ENCODE assay signal across 11 cellular contexts in the genomic region with DNA sequence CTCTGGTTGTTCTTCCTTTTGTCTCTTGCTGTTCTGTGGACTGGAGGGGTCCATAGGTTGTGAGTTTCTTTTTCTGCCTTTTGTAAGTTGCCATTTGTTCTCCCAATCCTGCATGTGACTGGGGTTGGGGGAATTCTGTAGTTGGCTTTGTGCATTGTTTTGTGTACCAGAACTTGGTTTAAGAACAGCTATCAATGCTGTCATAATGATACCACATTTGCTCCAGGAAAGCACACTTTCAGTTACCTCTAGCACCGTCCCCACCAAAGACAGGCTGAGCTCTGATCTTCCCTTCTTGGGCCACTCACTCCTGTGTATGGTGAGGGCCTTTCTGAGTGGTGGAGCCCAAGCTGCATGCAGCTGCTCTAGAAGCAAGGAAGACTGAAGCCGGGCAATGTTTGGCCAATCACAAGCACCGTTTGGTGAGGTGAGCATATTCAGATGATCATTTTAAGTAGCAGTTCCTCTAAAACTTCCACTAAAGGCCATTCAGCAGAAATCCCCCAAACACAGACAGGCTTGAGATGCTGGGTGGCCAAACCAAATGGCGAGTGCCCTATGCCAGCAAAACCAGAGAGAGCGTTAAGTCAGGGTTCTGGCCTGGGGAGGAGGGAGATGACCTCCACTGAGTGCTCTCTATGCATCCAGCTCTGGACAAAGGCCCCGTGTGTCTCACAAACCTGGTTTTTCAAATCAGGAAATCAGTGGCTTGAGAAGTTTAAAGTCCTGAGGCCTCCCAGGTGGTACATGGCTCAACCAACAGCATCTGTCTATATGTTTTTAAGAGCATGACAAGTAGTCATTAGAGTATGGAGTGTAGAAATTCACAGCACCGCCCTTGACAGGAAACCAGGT.
A peak's percentile ranks its signal among the peaks of the same experiment; 100 is the strongest.
DNase-seq lines count a peak whose midpoint lies in the region; ATAC-seq and TF ChIP-seq lines count a peak whose summit lies in the region.
"Had no signal": no experiment of that assay in that cellular context is flagged by ENCODE, and none has a peak within 500 bp of the region (broad histone marks: within the 10 kb centered on the region; RNA-seq: fewer than 3 reads in every experiment).

No MANE protein-coding gene starts in this region.

- H3K9me3 Mint-ChIP-seq in activated CD4-positive, alpha-beta T cell treated with anti-CD3 and anti-CD28 coated beads, Interleukin-2, amount 10 ng/mL, durations not matched to agents 24 days and 14 days: no peaks in the 10 kb centered on the region
- H3K9me3 Mint-ChIP-seq in CD4-positive, alpha-beta T cell: no peaks in the 10 kb centered on the region

- peak; percentile 82 for ATAC-seq in HG02870 (IDR thresholded peaks at IDR 0.05; ENCODE audit: unreplicated experiment)
- no peak for ATAC-seq in CD4-positive, alpha-beta T cell (ENCODE audit: poor library complexity)

- H3K9me3 ChIP-seq in suprapubic skin: no peaks in the 10 kb centered on the region
- H3K9me3 ChIP-seq in CD4-positive, alpha-beta T cell (ENCODE audit: control insufficient read depth, low read length): no peaks in the 10 kb centered on the region
- H3K9me3 ChIP-seq: testis had no signal

- H3K27ac ChIP-seq in angular gyrus (ENCODE audit: low read depth, low read length) (peak overlapping the region; percentile 98), suprapubic skin (peak overlapping the region; percentile 32)
- H3K27ac ChIP-seq in CD4-positive, alpha-beta T cell (ENCODE audit: low read depth, low read length): no peak overlapping the region
- H3K27ac ChIP-seq: testis had no signal

- TF ChIP-seq CTCF in suprapubic skin (IDR thresholded peaks at IDR 0.05): no peak
- no peak for TF ChIP-seq CTCF in CD4-positive, alpha-beta T cell (IDR thresholded peaks at IDR 0.05)

- H3K36me3 Mint-ChIP-seq in activated CD4-positive, alpha-beta T cell treated with anti-CD3 and anti-CD28 coated beads, Interleukin-2, amount 10 ng/mL, durations not matched to agents 24 days and 14 days (ENCODE audit: low read depth): no peaks in the 10 kb centered on the region
- H3K36me3 Mint-ChIP-seq in CD4-positive, alpha-beta T cell (ENCODE audit: low read depth): no peaks in the 10 kb centered on the region

- H3K4me3 ChIP-seq in suprapubic skin: no peak overlapping the region
- H3K4me3 ChIP-seq: testis had no signal

- H3K27ac Mint-ChIP-seq in activated CD4-positive, alpha-beta T cell treated with anti-CD3 and anti-CD28 coated beads, Interleukin-2, amount 10 ng/mL, durations not matched to agents 24 days and 14 days: peak overlapping the region; percentile 31
- no peak overlapping the region for H3K27ac Mint-ChIP-seq in CD4-positive, alpha-beta T cell

- TF ChIP-seq POLR2A in suprapubic skin (IDR thresholded peaks at IDR 0.05): no peak

- H3K27me3 Mint-ChIP-seq in activated CD4-positive, alpha-beta T cell treated with anti-CD3 and anti-CD28 coated beads, Interleukin-2, amount 10 ng/mL, durations not matched to agents 24 days and 14 days: no peaks in the 10 kb centered on the region
- H3K27me3 Mint-ChIP-seq in CD4-positive, alpha-beta T cell: no peaks in the 10 kb centered on the region

- TF ChIP-seq EP300 in suprapubic skin (IDR thresholded peaks at IDR 0.05): no peak

- no peaks in the 10 kb centered on the region for H3K27me3 ChIP-seq in suprapubic skin
- H3K27me3 ChIP-seq in CD4-positive, alpha-beta T cell (ENCODE audit: control insufficient read depth, insufficient read depth, low read length): no peaks in the 10 kb centered on the region
- H3K27me3 ChIP-seq: testis had no signal

- no peaks in the 10 kb centered on the region for H3K36me3 ChIP-seq in suprapubic skin

- CTCF ChIA-PET in CD4-positive, alpha-beta T cell (lab: Charles Lee): no interaction called here

- H3K4me1 ChIP-seq in suprapubic skin: peaks cover 22% of the 10 kb centered on the region

- WGBS in suprapubic skin: 88% methylated on average over 7 of the region's 7 CpGs

- intact Hi-C loops in activated CD4-positive, alpha-beta T cell treated with anti-CD3 and anti-CD28 coated beads, Interleukin-2, amount 10 ng/mL, durations not matched to agents 24 days and 14 days (cut with micrococcal nuclease): no loop called here
- intact Hi-C loops in CD4-positive, alpha-beta T cell (cut with DNase I, micrococcal nuclease): no loop called here

- peaks cover 25% of the 10 kb centered on the region for H3K4me1 Mint-ChIP-seq in activated CD4-positive, alpha-beta T cell treated with anti-CD3 and anti-CD28 coated beads, Interleukin-2, amount 10 ng/mL, durations not matched to agents 24 days and 14 days
- H3K4me1 Mint-ChIP-seq in CD4-positive, alpha-beta T cell (ENCODE audit: low read depth): no peaks in the 10 kb centered on the region

- no peak overlapping the region for H3K4me3 Mint-ChIP-seq in activated CD4-positive, alpha-beta T cell treated with anti-CD3 and anti-CD28 coated beads, Interleukin-2, amount 10 ng/mL, durations not matched to agents 24 days and 14 days
- no peak overlapping the region for H3K4me3 Mint-ChIP-seq in CD4-positive, alpha-beta T cell

- POLR2A ChIA-PET in CD4-positive, alpha-beta T cell (lab: Charles Lee): no interaction called here

- DNase-seq in activated CD4-positive, alpha-beta T cell treated with anti-CD3 and anti-CD28 coated beads, Interleukin-2, amount 10 ng/mL, durations not matched to agents 24 days and 14 days: no peak
- no peak for DNase-seq in activated CD4-positive, alpha-beta T cell treated with anti-CD3 and anti-CD28 coated beads for 48 hours
- DNase-seq in suprapubic skin (ENCODE audit: low spot score in 2 of 2) (no peak), AG20443 (ENCODE audit: low spot score) (no peak), D341Med (ENCODE audit: low spot score) (no peak)
- no peak for DNase-seq in CD4-positive, alpha-beta T cell
- DNase-seq: ACHN, NCI-H1417 treated with DMSO at 0.1 percent for 48 hours, testis had no signal
